20 cellular contexts compared by ENCODE assay signal in genomic region chr21:46556802-46557201, GRCh38. TPM values are rescaled to one million over a fixed set of nuclear protein-coding genes. Genes with fewer than 3 reads are reported as not detected.
"Had no signal": no experiment of that assay in that cellular context is flagged by ENCODE, and none has a peak within 500 bp of the region (broad histone marks: within the 10 kb centered on the region; RNA-seq: fewer than 3 reads in every experiment).

No MANE protein-coding gene starts in this region.

- H3K36me3 Mint-ChIP-seq: natural killer cell treated with Interleukin-12 subunit alpha and Interleukin-12 subunit beta and Interleukin-15 and Interleukin-18, amount 100 ng/mL, for 72 hours had no signal

- H3K27ac ChIP-seq: cardiac muscle cell, esophagus squamous epithelium, lower lobe of right lung, neutrophil, parathyroid adenoma, sigmoid colon, SK-N-MC, testis, upper lobe of left lung had no signal

- H3K27me3 ChIP-seq: cardiac muscle cell, esophagus squamous epithelium, heart right ventricle, neutrophil, sigmoid colon, testis, upper lobe of left lung had no signal

- H3K9me3 ChIP-seq: esophagus squamous epithelium, heart right ventricle, lower lobe of right lung, neutrophil, sigmoid colon, testis, upper lobe of left lung had no signal

- H3K9me3 Mint-ChIP-seq: activated CD4-positive, alpha-beta T cell treated with anti-CD3 and anti-CD28 coated beads, Interleukin-2, amount 10 ng/mL, durations not matched to agents 24 days and 14 days; natural killer cell treated with Interleukin-12 subunit alpha and Interleukin-12 subunit beta and Interleukin-15 and Interleukin-18, amount 100 ng/mL, for 72 hours; stimulated activated memory B cell treated with anti-CD40 and anti-IgM and Interleukin-4, amounts not matched to agents 10 μg/mL and 1 μg/mL and 100 μg/mL, for 72 hours had no signal

- H3K4me3 ChIP-seq: cardiac muscle cell, esophagus squamous epithelium, heart right ventricle, lower lobe of right lung, sigmoid colon, SK-N-MC, testis, upper lobe of left lung had no signal

- DNase-seq: activated CD4-positive, alpha-beta T cell treated with anti-CD3 and anti-CD28 coated beads, Interleukin-2, amount 10 ng/mL, durations not matched to agents 24 days and 14 days; activated naive CD4-positive, alpha-beta T cell treated with anti-CD3 and anti-CD28 coated beads, Interleukin-2, amount 50 U/mL, for 16 hours; amygdala; dermis blood vessel endothelial cell; effector memory CD4-positive, alpha-beta T cell; esophagus squamous epithelium; heart right ventricle; left colon; stimulated activated CD4-positive, alpha-beta T cell treated with anti-CD3 and anti-CD28 coated beads, Interleukin-4, amount 100 ng/mL, for 24 hours; testis had no signal

- H3K4me1 ChIP-seq: esophagus squamous epithelium, parathyroid adenoma, sigmoid colon had no signal

- H3K27me3 Mint-ChIP-seq: activated CD4-positive, alpha-beta T cell treated with anti-CD3 and anti-CD28 coated beads, Interleukin-2, amount 10 ng/mL, durations not matched to agents 24 days and 14 days; natural killer cell treated with Interleukin-12 subunit alpha and Interleukin-12 subunit beta and Interleukin-15 and Interleukin-18, amount 100 ng/mL, for 72 hours; stimulated activated memory B cell treated with anti-CD40 and anti-IgM and Interleukin-4, amounts not matched to agents 10 μg/mL and 1 μg/mL and 100 μg/mL, for 72 hours had no signal

- ATAC-seq: heart right ventricle; left colon; lower lobe of right lung; natural killer cell treated with Interleukin-12 subunit alpha and Interleukin-12 subunit beta and Interleukin-15 and Interleukin-18, amount 100 ng/mL, for 72 hours; stimulated activated memory B cell treated with anti-CD40 and anti-IgM and Interleukin-4, amounts not matched to agents 10 μg/mL and 1 μg/mL and 100 μg/mL, for 72 hours had no signal

- H3K4me3 Mint-ChIP-seq: activated CD4-positive, alpha-beta T cell treated with anti-CD3 and anti-CD28 coated beads, Interleukin-2, amount 10 ng/mL, durations not matched to agents 24 days and 14 days; natural killer cell treated with Interleukin-12 subunit alpha and Interleukin-12 subunit beta and Interleukin-15 and Interleukin-18, amount 100 ng/mL, for 72 hours; stimulated activated memory B cell treated with anti-CD40 and anti-IgM and Interleukin-4, amounts not matched to agents 10 μg/mL and 1 μg/mL and 100 μg/mL, for 72 hours had no signal

- H3K27ac Mint-ChIP-seq: activated CD4-positive, alpha-beta T cell treated with anti-CD3 and anti-CD28 coated beads, Interleukin-2, amount 10 ng/mL, durations not matched to agents 24 days and 14 days; natural killer cell treated with Interleukin-12 subunit alpha and Interleukin-12 subunit beta and Interleukin-15 and Interleukin-18, amount 100 ng/mL, for 72 hours; stimulated activated memory B cell treated with anti-CD40 and anti-IgM and Interleukin-4, amounts not matched to agents 10 μg/mL and 1 μg/mL and 100 μg/mL, for 72 hours had no signal

RNA-seq across cellular contexts. Expression of gene S100B, which starts 48.1 kb away (rescaled TPM):
- total RNA-seq: activated CD4-positive, alpha-beta T cell treated with anti-CD3 and anti-CD28 coated beads, Interleukin-2, amount 10 ng/mL, durations not matched to agents 24 days and 14 days; dermis blood vessel endothelial cell; endothelial cell of umbilical vein; natural killer cell treated with Interleukin-12 subunit alpha and Interleukin-12 subunit beta and Interleukin-15 and Interleukin-18, amount 100 ng/mL, for 72 hours had no signal
- polyA plus RNA-seq: endothelial cell of umbilical vein had no signal
